ENCODE assay signal across 13 cellular contexts in the genomic region with DNA sequence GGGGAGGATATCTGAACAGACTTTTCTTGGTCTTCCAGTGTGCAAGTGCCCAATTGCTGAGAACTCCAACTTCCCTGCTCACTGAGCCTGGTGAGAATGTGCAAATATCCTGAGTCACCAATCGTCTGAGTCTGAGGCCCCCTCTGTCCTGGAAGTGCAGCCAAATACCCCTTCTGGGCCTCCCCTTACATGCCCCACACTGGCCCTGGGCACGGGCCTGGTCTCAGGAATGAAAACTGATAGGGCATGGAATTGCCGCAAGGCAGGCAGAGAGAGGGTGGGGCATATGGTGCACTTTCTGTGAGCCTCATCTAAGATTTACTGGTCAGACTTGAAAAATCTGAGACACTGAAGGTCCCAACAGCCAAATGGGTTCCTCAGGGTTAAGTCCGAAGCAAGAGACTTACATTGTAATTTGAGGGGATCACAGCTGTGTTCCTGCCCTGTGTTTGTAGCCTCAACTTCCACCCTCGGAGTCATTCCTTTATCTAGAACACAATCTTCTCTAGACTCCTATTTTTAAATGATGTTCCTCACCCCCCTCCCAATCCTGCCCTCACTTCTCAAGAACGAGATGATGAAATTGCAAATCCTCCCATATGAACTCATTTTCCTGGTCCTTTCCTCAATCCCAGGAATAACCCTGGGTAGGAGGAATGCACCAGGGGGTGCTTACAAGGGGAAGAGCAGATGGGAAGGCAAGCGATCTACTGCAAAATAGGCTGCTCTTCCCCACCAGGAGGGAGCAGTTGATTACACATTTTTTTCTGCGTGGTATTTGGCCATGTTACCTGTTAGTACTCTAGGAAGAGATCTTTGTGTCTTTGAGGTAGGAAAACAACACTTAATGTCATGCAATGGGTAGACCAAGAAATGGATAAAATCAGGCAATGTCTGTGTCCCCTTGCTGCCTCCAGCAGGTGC. TPM values are rescaled to one million over a fixed set of nuclear protein-coding genes. Genes with fewer than 3 reads are reported as not detected.
"Had no signal": no experiment of that assay in that cellular context is flagged by ENCODE, and none has a peak within 500 bp of the region (broad histone marks: within the 10 kb centered on the region; RNA-seq: fewer than 3 reads in every experiment).

No MANE protein-coding gene starts in this region.

- H3K27ac Mint-ChIP-seq: activated CD4-positive, alpha-beta T cell treated with anti-CD3 and anti-CD28 coated beads for 36 hours; activated naive CD4-positive, alpha-beta T cell treated with anti-CD3 and anti-CD28 coated beads for 36 hours had no signal

- H3K4me3 ChIP-seq: left lung, neural progenitor cell, SK-N-MC, skin epidermis, tibial artery had no signal

- H3K27ac ChIP-seq: foreskin keratinocyte, left lung, neural progenitor cell, parathyroid adenoma, SK-N-MC, skin epidermis, tibial artery, VCaP had no signal

- H3K9me3 ChIP-seq: left lung, tibial artery had no signal

- H2AFZ ChIP-seq: neural progenitor cell, parathyroid adenoma had no signal

- H3K9ac ChIP-seq: neural progenitor cell, parathyroid adenoma had no signal

- H3K4me2 ChIP-seq: neural progenitor cell had no signal

- H3K4me1 ChIP-seq: foreskin keratinocyte, left lung, neural progenitor cell, tibial artery had no signal

- H3K36me3 ChIP-seq: left lung, neural progenitor cell, tibial artery had no signal

- H3K9me3 Mint-ChIP-seq: activated naive CD4-positive, alpha-beta T cell treated with anti-CD3 and anti-CD28 coated beads for 36 hours; neural progenitor cell; T-cell had no signal

- H3K36me3 Mint-ChIP-seq: neural progenitor cell, T-cell had no signal

- H3K4me3 Mint-ChIP-seq: activated CD4-positive, alpha-beta T cell treated with anti-CD3 and anti-CD28 coated beads for 36 hours; activated naive CD4-positive, alpha-beta T cell treated with anti-CD3 and anti-CD28 coated beads for 36 hours; neural progenitor cell had no signal

- DNase-seq: activated CD4-positive, alpha-beta T cell treated with anti-CD3 and anti-CD28 coated beads for 36 hours; activated naive CD4-positive, alpha-beta T cell treated with anti-CD3 and anti-CD28 coated beads for 36 hours; foreskin keratinocyte; islet precursor cell; left lung; T-cell; tibial artery had no signal

- H3K27me3 ChIP-seq: foreskin keratinocyte, left lung, neural progenitor cell, tibial artery had no signal

- H3K27me3 Mint-ChIP-seq: activated CD4-positive, alpha-beta T cell treated with anti-CD3 and anti-CD28 coated beads for 36 hours had no signal

RNA-seq across cellular contexts. Expression of a gene that starts 49.7 kb away (rescaled TPM):
- total RNA-seq: activated CD4-positive, alpha-beta T cell treated with anti-CD3 and anti-CD28 coated beads for 36 hours; activated naive CD4-positive, alpha-beta T cell treated with anti-CD3 and anti-CD28 coated beads for 36 hours; endothelial cell of umbilical vein; T-cell had no signal
- polyA plus RNA-seq: endothelial cell of umbilical vein had no signal
